Comparison of ENCODE assay signal across 8 cellular contexts in the genomic region with DNA sequence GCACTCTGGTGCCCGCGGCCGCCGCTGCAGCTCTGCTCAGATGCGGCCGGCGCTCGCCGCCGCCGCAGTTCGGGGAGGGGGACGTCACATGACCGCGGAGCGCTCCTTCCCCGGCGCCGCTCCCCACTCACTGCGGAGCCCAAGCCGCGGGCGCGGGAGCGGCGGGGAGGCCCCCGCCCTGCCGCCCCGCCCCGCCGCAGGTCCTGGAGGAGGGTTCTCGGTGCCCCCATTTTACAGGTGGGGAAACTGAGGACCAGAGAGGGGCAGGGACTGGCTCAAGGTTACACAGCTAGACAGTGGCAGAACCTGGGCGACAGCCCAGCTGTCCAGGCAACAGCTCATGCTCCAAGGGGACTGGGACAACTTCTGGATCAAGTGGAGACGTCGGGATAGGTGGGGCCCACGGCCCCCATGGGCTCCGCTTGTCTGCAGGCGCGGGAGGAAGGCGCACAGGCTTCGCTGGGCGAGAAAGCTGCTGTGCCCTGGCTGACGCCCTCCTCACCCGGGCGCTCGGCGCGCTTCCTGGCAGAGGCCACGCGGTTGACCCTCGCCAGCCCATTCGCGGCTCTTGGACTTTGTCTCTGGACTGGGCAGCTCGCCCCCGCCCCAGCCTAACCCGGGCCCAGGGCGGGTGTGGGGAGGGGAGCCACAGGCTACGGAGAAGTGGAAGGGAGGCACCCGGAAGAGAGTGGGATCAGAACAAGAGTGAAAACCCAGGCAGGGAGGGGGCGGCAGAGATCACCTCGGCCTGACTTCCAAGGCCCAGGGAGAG. TPM values are rescaled to one million over a fixed set of nuclear protein-coding genes. Genes with fewer than 3 reads are reported as not detected.
DNase-seq lines count a peak whose midpoint lies in the region; ATAC-seq and TF ChIP-seq lines count a peak whose summit lies in the region.

Gene RAP1GAP (minus strand): TSS at position 71 of the 772 bp plus-strand sequence. CDS start 49,325 bp downstream, outside the sequence.

- H3K4me3 Mint-ChIP-seq in activated naive CD4-positive, alpha-beta T cell treated with anti-CD3 and anti-CD28 coated beads, Interleukin-2, amount 50 U/mL, for 24 hours: peak within 1 kb of the TSS; percentile 65

- H3K27me3 Mint-ChIP-seq in activated naive CD4-positive, alpha-beta T cell treated with anti-CD3 and anti-CD28 coated beads, Interleukin-2, amount 50 U/mL, for 24 hours: peaks cover 4% of the 10 kb centered on the region

- H3K4me1 ChIP-seq in right atrium auricular region: peaks cover 0 to 75% of the 10 kb centered on the region in 2 donors

- no peaks in the 10 kb centered on the region for H3K9me3 Mint-ChIP-seq in activated naive CD4-positive, alpha-beta T cell treated with anti-CD3 and anti-CD28 coated beads, Interleukin-2, amount 50 U/mL, for 24 hours

- H3K27ac ChIP-seq in right atrium auricular region: peak within 1 kb of the TSS; percentile 57 to 70

- peak within 1 kb of the TSS; percentile 44 to 53 for H3K4me3 ChIP-seq in right atrium auricular region

- ATAC-seq in HG02571 (IDR thresholded peaks at IDR 0.05; ENCODE audit: unreplicated experiment) (no peak), HG03139 (IDR thresholded peaks at IDR 0.05; ENCODE audit: unreplicated experiment) (no peak)

- H3K27me3 ChIP-seq in right atrium auricular region: peaks cover 0 to 3% of the 10 kb centered on the region in 2 donors

- no peaks in the 10 kb centered on the region for H3K9me3 ChIP-seq in right atrium auricular region

- H3K27ac Mint-ChIP-seq in activated naive CD4-positive, alpha-beta T cell treated with anti-CD3 and anti-CD28 coated beads, Interleukin-2, amount 50 U/mL, for 24 hours: peak within 1 kb of the TSS; percentile 55

- TF ChIP-seq CTCF in right atrium auricular region (IDR thresholded peaks at IDR 0.05): peak in 1 of 2 donors; percentile 10

- no peaks in the 10 kb centered on the region for H3K36me3 Mint-ChIP-seq in activated naive CD4-positive, alpha-beta T cell treated with anti-CD3 and anti-CD28 coated beads, Interleukin-2, amount 50 U/mL, for 24 hours

- DNase-seq in GM03348 (ENCODE audit: low spot score) (peak; percentile 64), NCI-H146 treated with DMSO at 0.1 percent for 48 hours (lab: John Stamatoyannopoulos, UW; ENCODE audit: unreplicated experiment) (peak; percentile 3), right atrium auricular region (ENCODE audit: low spot score) (no peak), renal cortical epithelial cell (ENCODE audit: low read depth) (peak; percentile 6), activated gamma-delta T cell (lab: John Stamatoyannopoulos, UW) (no peak)

- H3K4me1 Mint-ChIP-seq in activated naive CD4-positive, alpha-beta T cell treated with anti-CD3 and anti-CD28 coated beads, Interleukin-2, amount 50 U/mL, for 24 hours: no peaks in the 10 kb centered on the region

- no peaks in the 10 kb centered on the region for H3K36me3 ChIP-seq in right atrium auricular region

RNA-seq across cellular contexts. Expression of gene RAP1GAP, which starts in this region (rescaled TPM):
- total RNA-seq in right atrium auricular region: 1 to 10 TPM; 4.0 to 8.4 TPM
- 0.87 and 23.5 TPM in 2 replicates for total RNA-seq in renal cortical epithelial cell

Comparison
In these comparisons a context has a peak if more than half of its experiments do, and no peak if none do; other contexts are left out.
1. DNase-seq: peak in GM03348 (single experiment), NCI-H146 treated with DMSO at 0.1 percent for 48 hours (single experiment) and renal cortical epithelial cell (single experiment); none in right atrium auricular region (single experiment) and activated gamma-delta T cell (single experiment).